18 cellular contexts compared by ENCODE assay signal in genomic region chr1:29083318-29084195, GRCh38. TPM values are rescaled to one million over a fixed set of nuclear protein-coding genes. Genes with fewer than 3 reads are reported as not detected.
DNase-seq lines count a peak whose midpoint lies in the region; ATAC-seq, FAIRE-seq and TF ChIP-seq lines count a peak whose summit lies in the region.
"Had no signal": no experiment of that assay in that cellular context is flagged by ENCODE, and none has a peak within 500 bp of the region (broad histone marks: within the 10 kb centered on the region; RNA-seq: fewer than 3 reads in every experiment).

No MANE protein-coding gene starts in this region.

- H3K36me3 ChIP-seq in CD8-positive, alpha-beta T cell (ENCODE audit: insufficient read depth, low read length), result peaks cover 5% of the 10 kb centered on the region
- H3K36me3 ChIP-seq in HEK293 (ENCODE audit: control insufficient read depth in 2 of 2, insufficient read depth in 1 of 2, low read length in 2 of 2), result no peaks in the 10 kb centered on the region; a peak in 1 of 3 replicates
- H3K36me3 ChIP-seq in pancreas, result no peaks in the 10 kb centered on the region
- no peaks in the 10 kb centered on the region for H3K36me3 ChIP-seq in left ventricle myocardium inferior
- H3K36me3 ChIP-seq: brain microvascular endothelial cell had no signal

- H3K9me3 Mint-ChIP-seq in CD8-positive, alpha-beta T cell, result no peaks in the 10 kb centered on the region
- H3K9me3 Mint-ChIP-seq in activated naive CD8-positive, alpha-beta T cell treated with anti-CD3 and anti-CD28 coated beads, Interleukin-2, amount 50 U/mL, for 24 hours, result no peaks in the 10 kb centered on the region

- peak overlapping the region; percentile 25 for H3K27ac Mint-ChIP-seq in CD8-positive, alpha-beta T cell
- H3K27ac Mint-ChIP-seq in activated naive CD8-positive, alpha-beta T cell treated with anti-CD3 and anti-CD28 coated beads, Interleukin-2, amount 50 U/mL, for 24 hours, result peak overlapping the region; percentile 74

- intact Hi-C loops in CD8-positive, alpha-beta T cell (cut with DNase I, micrococcal nuclease), result no loop called here
- intact Hi-C loops in pancreas (cut with DNase I) (no loop called here), left ventricle myocardium inferior (cut with micrococcal nuclease) (no loop called here)

- POLR2A ChIA-PET in CD8-positive, alpha-beta T cell (lab: Charles Lee), result interaction anchor here (0.8 kb wide), 1 partner anchor 19 kb away, joined by 3 read pairs; no protein-coding TSS in a partner anchor
- POLR2A ChIA-PET in HEK293 (lab: Yijun Ruan, JAX), result no interaction called here

- TF ChIP-seq CTCF in CD8-positive, alpha-beta T cell (IDR thresholded peaks at IDR 0.05), result no peak
- no peak for TF ChIP-seq CTCF in HEK293 (tag by site-specific recombination; IDR thresholded peaks at IDR 0.05)
- TF ChIP-seq CTCF in pancreas (IDR thresholded peaks at IDR 0.05), result no peak
- no peak for TF ChIP-seq CTCF in left ventricle myocardium inferior (IDR thresholded peaks at IDR 0.05; ENCODE audit: borderline replicate concordance)

- 72 to 77% methylated on average over 3 of the region's 3 CpGs for WGBS in pancreas, 2 donors

- no peaks in the 10 kb centered on the region for H3K27me3 ChIP-seq in CD8-positive, alpha-beta T cell (ENCODE audit: insufficient read depth, low read length)
- no peaks in the 10 kb centered on the region for H3K27me3 ChIP-seq in pancreas
- no peaks in the 10 kb centered on the region for H3K27me3 ChIP-seq in left ventricle myocardium inferior (ENCODE audit: low read depth)
- H3K27me3 ChIP-seq: BLaER1 treated with 17β-estradiol and CSF1 and Interleukin-3, amounts not matched to agents 10 nM and 100 nM; brain microvascular endothelial cell; left lung had no signal

- H3K9me3 ChIP-seq in CD8-positive, alpha-beta T cell (ENCODE audit: low read length), result no peaks in the 10 kb centered on the region
- H3K9me3 ChIP-seq in HEK293 (ENCODE audit: control insufficient read depth, insufficient read depth, low read depth, low read length), result no peaks in the 10 kb centered on the region
- H3K9me3 ChIP-seq in pancreas, result no peaks in the 10 kb centered on the region
- no peaks in the 10 kb centered on the region for H3K9me3 ChIP-seq in left ventricle myocardium inferior (replicated peaks)
- H3K9me3 ChIP-seq: BLaER1 treated with 17β-estradiol and CSF1 and Interleukin-3, amounts not matched to agents 10 nM and 100 nM; left lung had no signal

- peaks cover 2% of the 10 kb centered on the region for H3K4me1 Mint-ChIP-seq in CD8-positive, alpha-beta T cell (ENCODE audit: low read depth)
- peaks cover 20% of the 10 kb centered on the region for H3K4me1 Mint-ChIP-seq in activated naive CD8-positive, alpha-beta T cell treated with anti-CD3 and anti-CD28 coated beads, Interleukin-2, amount 50 U/mL, for 24 hours

- H3K27ac ChIP-seq in CD8-positive, alpha-beta T cell (ENCODE audit: low read depth, low read length), result no peak overlapping the region
- H3K27ac ChIP-seq in HEK293 (ENCODE audit: extremely low read depth, low read depth, low read length) (no peak overlapping the region), pancreas (no peak overlapping the region), left ventricle myocardium inferior (replicated peaks) (no peak overlapping the region)
- H3K27ac ChIP-seq: BLaER1 treated with 17β-estradiol and CSF1 and Interleukin-3, amounts not matched to agents 10 nM and 100 nM; brain microvascular endothelial cell; left lung; parathyroid adenoma; VCaP had no signal

- peak; percentile 41 for FAIRE-seq in pancreas (lab: Jason Lieb, UNC)

- no peak for DNase-seq in CD8-positive, alpha-beta T cell
- no peak for DNase-seq in activated naive CD8-positive, alpha-beta T cell treated with anti-CD3 and anti-CD28 coated beads, Interleukin-2, amount 50 U/mL, for 24 hours
- DNase-seq in pancreas (no peak), left ventricle myocardium inferior (no peak)
- no peak for DNase-seq in stimulated activated CD4-positive, alpha-beta T cell treated with anti-CD3 and anti-CD28 coated beads, Interleukin-1b, Interleukin-23, amount 100 ng/mL, for 48 hours
- DNase-seq: activated CD4-positive, alpha-beta T cell treated with anti-CD3 and anti-CD28 coated beads, Interleukin-2, amount 50 U/mL, for 4 hours; activated T-cell treated with anti-CD3 and anti-CD28 coated beads for 4 hours; brain microvascular endothelial cell; cortex of kidney; left lung; NCI-H1436 treated with DMSO at 0.1 percent for 48 hours; stimulated activated CD4-positive, alpha-beta T cell treated with anti-CD3 and anti-CD28 coated beads, Interleukin-4, amount 100 ng/mL, for 4 hours; T-helper 1 cell had no signal

- CTCF ChIA-PET in CD8-positive, alpha-beta T cell (lab: Charles Lee), result interaction anchor here (0.9 kb wide), 1 partner anchor 50 kb away, joined by 3 read pairs; no protein-coding TSS in a partner anchor
- CTCF ChIA-PET in HEK293 (lab: Yijun Ruan, JAX), result interaction anchor here (1.5 kb wide), 1 partner anchor 206 kb away, joined by 5 read pairs; no protein-coding TSS in a partner anchor

- H3K36me3 Mint-ChIP-seq in CD8-positive, alpha-beta T cell, result peaks cover 43% of the 10 kb centered on the region
- peaks cover 6% of the 10 kb centered on the region for H3K36me3 Mint-ChIP-seq in activated naive CD8-positive, alpha-beta T cell treated with anti-CD3 and anti-CD28 coated beads, Interleukin-2, amount 50 U/mL, for 24 hours (ENCODE audit: low read depth)

- H3K27me3 Mint-ChIP-seq in CD8-positive, alpha-beta T cell (ENCODE audit: low read depth), result no peaks in the 10 kb centered on the region
- no peaks in the 10 kb centered on the region for H3K27me3 Mint-ChIP-seq in activated naive CD8-positive, alpha-beta T cell treated with anti-CD3 and anti-CD28 coated beads, Interleukin-2, amount 50 U/mL, for 24 hours

- H3K4me3 Mint-ChIP-seq in CD8-positive, alpha-beta T cell, result no peak overlapping the region
- no peak overlapping the region for H3K4me3 Mint-ChIP-seq in activated naive CD8-positive, alpha-beta T cell treated with anti-CD3 and anti-CD28 coated beads, Interleukin-2, amount 50 U/mL, for 24 hours

- no peak overlapping the region for H3K4me3 ChIP-seq in CD8-positive, alpha-beta T cell (ENCODE audit: low read depth, low read length)
- H3K4me3 ChIP-seq in HEK293 (ENCODE audit: low read depth, low read length) (no peak overlapping the region), pancreas (no peak overlapping the region), left ventricle myocardium inferior (no peak overlapping the region)
- H3K4me3 ChIP-seq: BLaER1 treated with 17β-estradiol and CSF1 and Interleukin-3, amounts not matched to agents 10 nM and 100 nM; left lung had no signal

- no peak for ATAC-seq in CD8-positive, alpha-beta T cell
- peak; percentile 59 for ATAC-seq in activated naive CD8-positive, alpha-beta T cell treated with anti-CD3 and anti-CD28 coated beads, Interleukin-2, amount 50 U/mL, for 24 hours
- ATAC-seq in pancreas (no peak), GM18907 (IDR thresholded peaks at IDR 0.05; ENCODE audit: unreplicated experiment) (no peak)
- ATAC-seq: left lung had no signal

- no peaks in the 10 kb centered on the region for H3K4me1 ChIP-seq in CD8-positive, alpha-beta T cell (ENCODE audit: insufficient read depth, low read length)
- H3K4me1 ChIP-seq in HEK293 (ENCODE audit: control insufficient read depth, insufficient read depth, low read length) (peaks cover 15% of the 10 kb centered on the region), pancreas (no peaks in the 10 kb centered on the region), left ventricle myocardium inferior (no peaks in the 10 kb centered on the region)
- H3K4me1 ChIP-seq: BLaER1 treated with 17β-estradiol and CSF1 and Interleukin-3, amounts not matched to agents 10 nM and 100 nM; left lung; parathyroid adenoma had no signal

TF ChIP-seq in HEK293, 187 proteins besides CTCF, POLR2A, EP300 and RAD21 (continues in another document):
- peak; percentile 75 for TF ChIP-seq FEZF1 (tag by site-specific recombination; IDR thresholded peaks at IDR 0.05)
- TF ChIP-seq ZBTB10 (tag by site-specific recombination; IDR thresholded peaks at IDR 0.05), result no peak
- TF ChIP-seq ZNF677 (tag by site-specific recombination; IDR thresholded peaks at IDR 0.05), result no peak
- no peak for TF ChIP-seq ZNF610 (tag by site-specific recombination; IDR thresholded peaks at IDR 0.05; ENCODE audit: borderline replicate concordance)
- no peak for TF ChIP-seq ZNF585B (tag by site-specific recombination; IDR thresholded peaks at IDR 0.05)
- TF ChIP-seq ZNF324 (tag by site-specific recombination; IDR thresholded peaks at IDR 0.05), result no peak

RNA-seq across cellular contexts. Expression of gene TMEM200B, which starts 40.1 kb away (rescaled TPM):
- not detected for total RNA-seq in CD8-positive, alpha-beta T cell
- 1 to 10 TPM in 1 of 6 donors, under 1 TPM in 5; 0.23 to 1.3 (median 0.65) TPM for total RNA-seq in pancreas
- under 1 TPM; 0.72 to 0.94 TPM for polyA plus RNA-seq in pancreas
- total RNA-seq in left ventricle myocardium inferior, result 1.6 TPM
